In genomic region chr5:179798771-179799643, GRCh38 we compare ENCODE assay signal across 18 cellular contexts. TPM values are rescaled to one million over a fixed set of nuclear protein-coding genes. Genes with fewer than 3 reads are reported as not detected.
"Had no signal": no experiment of that assay in that cellular context is flagged by ENCODE, and none has a peak within 500 bp of the region (broad histone marks: within the 10 kb centered on the region; RNA-seq: fewer than 3 reads in every experiment).

No MANE protein-coding gene starts in this region.

- H3K27me3 ChIP-seq: cardiac muscle cell, dorsolateral prefrontal cortex, right lobe of liver, upper lobe of right lung had no signal

- H3K27me3 Mint-ChIP-seq: activated naive CD4-positive, alpha-beta T cell treated with anti-CD3 and anti-CD28 coated beads, Interleukin-2, amount 50 U/mL, for 24 hours; stimulated activated memory B cell treated with anti-CD40 and anti-IgM and Interleukin-4, amounts not matched to agents 10 μg/mL and 1 μg/mL and 100 μg/mL, for 72 hours; T-cell had no signal

- H3K4me3 Mint-ChIP-seq: activated naive CD4-positive, alpha-beta T cell treated with anti-CD3 and anti-CD28 coated beads, Interleukin-2, amount 50 U/mL, for 24 hours; activated T-cell treated with anti-CD3 and anti-CD28 coated beads, Interleukin-2, amount 50 U/mL, for 72 hours; nephron progenitor cell; stimulated activated memory B cell treated with anti-CD40 and anti-IgM and Interleukin-4, amounts not matched to agents 10 μg/mL and 1 μg/mL and 100 μg/mL, for 72 hours; T-cell had no signal

- H3K27ac ChIP-seq: cardiac muscle cell, right lobe of liver, upper lobe of right lung had no signal

- H3K9me3 ChIP-seq: right lobe of liver, upper lobe of right lung had no signal

- ATAC-seq: activated CD4-positive, CD25-positive, alpha-beta regulatory T cell treated with anti-CD3 and anti-CD28 coated beads, Interleukin-2, amount 50 U/mL, for 24 hours; activated T-cell treated with anti-CD3 and anti-CD28 coated beads, Interleukin-2, amount 50 U/mL, for 72 hours; left lobe of liver; right lobe of liver; stimulated activated memory B cell treated with anti-CD40 and anti-IgM and Interleukin-4, amounts not matched to agents 10 μg/mL and 1 μg/mL and 100 μg/mL, for 72 hours; T-cell; upper lobe of right lung had no signal

- H3K9me3 Mint-ChIP-seq: activated naive CD4-positive, alpha-beta T cell treated with anti-CD3 and anti-CD28 coated beads, Interleukin-2, amount 50 U/mL, for 24 hours; activated T-cell treated with anti-CD3 and anti-CD28 coated beads, Interleukin-2, amount 50 U/mL, for 72 hours; nephron progenitor cell; stimulated activated memory B cell treated with anti-CD40 and anti-IgM and Interleukin-4, amounts not matched to agents 10 μg/mL and 1 μg/mL and 100 μg/mL, for 72 hours; T-cell had no signal

- DNase-seq: activated gamma-delta T cell; activated T-cell treated with anti-CD3 and anti-CD28 coated beads, Interleukin-2, amount 50 U/mL, for 72 hours; dorsolateral prefrontal cortex; foreskin melanocyte; glutamatergic neuron; nephron progenitor cell; stimulated activated CD4-positive, alpha-beta T cell treated with anti-CD3 and anti-CD28 coated beads, Interleukin-4, amount 100 ng/mL, for 24 hours; T-cell; T1000; upper lobe of right lung had no signal

- H3K4me3 ChIP-seq: cardiac muscle cell, dorsolateral prefrontal cortex, right lobe of liver, smooth muscle cell, upper lobe of right lung had no signal

- H3K27ac Mint-ChIP-seq: activated naive CD4-positive, alpha-beta T cell treated with anti-CD3 and anti-CD28 coated beads, Interleukin-2, amount 50 U/mL, for 24 hours; activated T-cell treated with anti-CD3 and anti-CD28 coated beads, Interleukin-2, amount 50 U/mL, for 72 hours; nephron progenitor cell; stimulated activated memory B cell treated with anti-CD40 and anti-IgM and Interleukin-4, amounts not matched to agents 10 μg/mL and 1 μg/mL and 100 μg/mL, for 72 hours; T-cell had no signal

- H3K4me2 ChIP-seq: smooth muscle cell had no signal

RNA-seq across cellular contexts. Expression of gene LTC4S, which starts 5.2 kb away (rescaled TPM):
- total RNA-seq: smooth muscle cell had no signal
- polyA plus RNA-seq: keratinocyte, smooth muscle cell had no signal
